ENCODE assay signal across 15 cellular contexts in genomic region chr3:64141476-64141875, GRCh38.
DNase-seq lines count a peak whose midpoint lies in the region; ATAC-seq, FAIRE-seq and TF ChIP-seq lines count a peak whose summit lies in the region.
"Had no signal": no experiment of that assay in that cellular context is flagged by ENCODE, and none has a peak within 500 bp of the region (broad histone marks: within the 10 kb centered on the region; RNA-seq: fewer than 3 reads in every experiment).

No MANE protein-coding gene starts in this region.

- H3K4me3 Mint-ChIP-seq in activated CD4-positive, alpha-beta memory T cell treated with anti-CD3 and anti-CD28 coated beads for 36 hours: no peak overlapping the region
- H3K4me3 Mint-ChIP-seq: naive thymus-derived CD8-positive, alpha-beta T cell had no signal

- TF ChIP-seq CTCF in bronchial epithelial cell (IDR thresholded peaks at IDR 0.05; ENCODE audit: insufficient read depth, low read length, severe bottlenecking) (no peak), lower lobe of right lung (IDR thresholded peaks at IDR 0.05) (no peak)

- no peak overlapping the region for H3K27ac Mint-ChIP-seq in activated CD4-positive, alpha-beta memory T cell treated with anti-CD3 and anti-CD28 coated beads for 36 hours
- H3K27ac Mint-ChIP-seq: naive thymus-derived CD8-positive, alpha-beta T cell had no signal

- H3K27me3 ChIP-seq in bronchial epithelial cell (ENCODE audit: control insufficient read depth, insufficient read depth, low read length) (no peaks in the 10 kb centered on the region), stomach smooth muscle (ENCODE audit: control insufficient read depth in 1 of 2, insufficient read depth in 2 of 2, low read length in 2 of 2) (no peaks in the 10 kb centered on the region), lower lobe of right lung (ENCODE audit: low read depth) (no peaks in the 10 kb centered on the region)
- H3K27me3 ChIP-seq: brain microvascular endothelial cell had no signal

- POLR2A ChIA-PET in activated CD4-positive, alpha-beta memory T cell treated with anti-CD3 and anti-CD28 coated beads for 36 hours (lab: Charles Lee): no interaction called here

- no peak overlapping the region for H3K4me3 ChIP-seq in bronchial epithelial cell (ENCODE audit: low read depth, low read length)
- peak overlapping the region in 1 of 2 donors; percentile 8 for H3K4me3 ChIP-seq in stomach smooth muscle (ENCODE audit: low read length in 2 of 2)
- no peak overlapping the region for H3K4me3 ChIP-seq in lower lobe of right lung

- DNase-seq in RPMI7951 (ENCODE audit: low read depth): peak; percentile 42
- DNase-seq in bronchial epithelial cell (ENCODE audit: low read depth): peak; percentile 17
- DNase-seq in medulla oblongata (ENCODE audit: extremely low spot score): peak; percentile 56
- DNase-seq in lower lobe of right lung: no peak
- no peak for DNase-seq in activated CD4-positive, alpha-beta memory T cell treated with anti-CD3 and anti-CD28 coated beads for 36 hours
- DNase-seq: activated CD4-positive, alpha-beta T cell treated with anti-CD3 and anti-CD28 coated beads for 48 hours; activated naive CD4-positive, alpha-beta T cell; AML-193; brain microvascular endothelial cell; left ventricle myocardium superior; naive thymus-derived CD8-positive, alpha-beta T cell; NCI-H2029; T1000 had no signal

- CTCF ChIA-PET in activated CD4-positive, alpha-beta memory T cell treated with anti-CD3 and anti-CD28 coated beads for 36 hours (lab: Charles Lee): no interaction called here

- ATAC-seq in GM21723 (IDR thresholded peaks at IDR 0.05; ENCODE audit: unreplicated experiment): no peak
- ATAC-seq in lower lobe of right lung: no peak
- ATAC-seq: left ventricle myocardium superior; naive thymus-derived CD8-positive, alpha-beta T cell had no signal

- peaks cover 2% of the 10 kb centered on the region for H3K27me3 Mint-ChIP-seq in activated CD4-positive, alpha-beta memory T cell treated with anti-CD3 and anti-CD28 coated beads for 36 hours

- FAIRE-seq in bronchial epithelial cell (lab: Jason Lieb, UNC): no peak

- no peaks in the 10 kb centered on the region for H3K36me3 Mint-ChIP-seq in activated CD4-positive, alpha-beta memory T cell treated with anti-CD3 and anti-CD28 coated beads for 36 hours
- H3K36me3 Mint-ChIP-seq: naive thymus-derived CD8-positive, alpha-beta T cell had no signal

- H3K36me3 ChIP-seq in bronchial epithelial cell (ENCODE audit: control insufficient read depth, insufficient read depth, low read length): no peaks in the 10 kb centered on the region
- H3K36me3 ChIP-seq in stomach smooth muscle (ENCODE audit: control insufficient read depth in 2 of 2, insufficient read depth in 2 of 2, low read length in 2 of 2): peaks cover 10 to 23% of the 10 kb centered on the region in 2 donors
- H3K36me3 ChIP-seq in lower lobe of right lung: peaks cover 24% of the 10 kb centered on the region

- no peaks in the 10 kb centered on the region for H3K4me1 Mint-ChIP-seq in activated CD4-positive, alpha-beta memory T cell treated with anti-CD3 and anti-CD28 coated beads for 36 hours (ENCODE audit: low read depth)
- H3K4me1 Mint-ChIP-seq: naive thymus-derived CD8-positive, alpha-beta T cell had no signal

- no peak overlapping the region for H3K9ac ChIP-seq in stomach smooth muscle (ENCODE audit: low read length in 2 of 2)

- no peaks in the 10 kb centered on the region for H3K9me3 Mint-ChIP-seq in activated CD4-positive, alpha-beta memory T cell treated with anti-CD3 and anti-CD28 coated beads for 36 hours
- H3K9me3 Mint-ChIP-seq: naive thymus-derived CD8-positive, alpha-beta T cell had no signal

- intact Hi-C loops in lower lobe of right lung (cut with DNase I): no loop called here
- intact Hi-C loops in activated CD4-positive, alpha-beta memory T cell treated with anti-CD3 and anti-CD28 coated beads for 36 hours (cut with micrococcal nuclease): no loop called here

- peak overlapping the region; percentile 67 for H3K27ac ChIP-seq in stomach smooth muscle (ENCODE audit: low read length)
- no peak overlapping the region for H3K27ac ChIP-seq in lower lobe of right lung
- H3K27ac ChIP-seq: brain microvascular endothelial cell had no signal

- H3K4me1 ChIP-seq in stomach smooth muscle (ENCODE audit: control insufficient read depth, insufficient read depth, low read length) (peaks cover 57% of the 10 kb centered on the region), lower lobe of right lung (peaks cover 3% of the 10 kb centered on the region)

- H3K9me3 ChIP-seq in stomach smooth muscle (ENCODE audit: control insufficient read depth in 2 of 2, low read length in 2 of 2): no peaks in the 10 kb centered on the region
- no peaks in the 10 kb centered on the region for H3K9me3 ChIP-seq in lower lobe of right lung

Comparison
In these comparisons a context has a peak if more than half of its experiments do, and no peak if none do; other contexts are left out.
1. DNase-seq: peak in RPMI7951 (single experiment), bronchial epithelial cell (single experiment) and medulla oblongata (single experiment); none in lower lobe of right lung (single experiment) and activated CD4-positive, alpha-beta memory T cell treated with anti-CD3 and anti-CD28 coated beads for 36 hours (single experiment).